Comparison of ENCODE assay signal across 11 cellular contexts in the genomic region with DNA sequence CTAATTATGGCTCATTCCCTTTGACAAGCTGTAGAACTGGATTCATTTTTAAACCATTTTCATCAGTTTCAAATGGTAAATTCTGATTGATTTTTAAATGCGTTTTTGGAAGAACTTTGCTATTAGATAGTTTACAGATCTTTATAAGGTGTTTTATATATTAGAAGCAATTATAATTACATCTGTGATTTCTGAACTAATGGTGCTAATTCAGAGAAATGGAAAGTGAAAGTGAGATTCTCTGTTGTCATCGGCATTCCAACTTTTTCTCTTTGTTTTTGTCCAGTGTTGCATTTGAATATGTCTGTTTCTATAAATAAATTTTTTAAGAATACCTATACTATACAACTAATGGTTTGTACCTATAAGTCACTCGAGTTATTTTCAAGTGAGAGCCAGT.
A peak's percentile ranks its signal among the peaks of the same experiment; 100 is the strongest.
DNase-seq lines count a peak whose midpoint lies in the region; ATAC-seq, FAIRE-seq and TF ChIP-seq lines count a peak whose summit lies in the region.
"Had no signal": no experiment of that assay in that cellular context is flagged by ENCODE, and none has a peak within 500 bp of the region (broad histone marks: within the 10 kb centered on the region; RNA-seq: fewer than 3 reads in every experiment).

No MANE protein-coding gene starts in this region.

- H3K4me2 ChIP-seq in endothelial cell of umbilical vein (ENCODE audit: insufficient read depth, low read length), result peak overlapping the region; percentile 100
- H3K4me2 ChIP-seq in parathyroid adenoma (ENCODE audit: low read length), result peak overlapping the region; percentile 49

- peak overlapping the region; percentile 83 for H3K4me3 Mint-ChIP-seq in CD4-positive, alpha-beta T cell

- H3K4me1 ChIP-seq in endothelial cell of umbilical vein (ENCODE audit: control insufficient read depth, extremely low read depth, insufficient read depth, low read length) (peaks cover 8% of the 10 kb centered on the region), parathyroid adenoma (peaks cover 8% of the 10 kb centered on the region)

- no peak for TF ChIP-seq CTCF in CD4-positive, alpha-beta T cell (IDR thresholded peaks at IDR 0.05)
- TF ChIP-seq CTCF in endothelial cell of umbilical vein (IDR thresholded peaks at IDR 0.05; ENCODE audit: extremely low read depth in 1 of 2, insufficient read depth in 1 of 2, low read depth in 1 of 2, low read length in 2 of 2), result no peak
- TF ChIP-seq CTCF in parathyroid adenoma (IDR thresholded peaks at IDR 0.05), result no peak

- no peak for TF ChIP-seq POLR2A in endothelial cell of umbilical vein (IDR thresholded peaks at IDR 0.05; ENCODE audit: low read depth, low read length)

- FAIRE-seq in endothelial cell of umbilical vein (lab: Jason Lieb, UNC), result no peak
- FAIRE-seq: G401.6 had no signal

- POLR2A ChIA-PET in CD4-positive, alpha-beta T cell (lab: Charles Lee), result interaction anchor here (0.6 to 2.1 kb wide), 7 partner anchors 9 to 205 kb away, joined by 3 to 9 read pairs (median 4); partner anchors contain the start of gene PXYLP1
- POLR2A ChIA-PET in endothelial cell of umbilical vein (lab: Charles Lee), result no interaction called here

- H2AFZ ChIP-seq in endothelial cell of umbilical vein (ENCODE audit: low read depth, low read length) (peak overlapping the region; percentile 36), parathyroid adenoma (peak overlapping the region; percentile 24)

- no peaks in the 10 kb centered on the region for H3K9me3 Mint-ChIP-seq in CD4-positive, alpha-beta T cell

- dilution Hi-C loops in endothelial cell of umbilical vein (cut with MboI; ENCODE audit: extremely low pct_ligation_motif_present, low sequenced_read_pairs), result no loop called here

- CTCF ChIA-PET in CD4-positive, alpha-beta T cell (lab: Charles Lee), result interaction anchor here (0.7 to 1.2 kb wide), 3 partner anchors 9 to 63 kb away, joined by 3 to 5 read pairs (median 4); partner anchors contain the start of gene PXYLP1
- CTCF ChIA-PET in endothelial cell of umbilical vein (lab: Charles Lee), result interaction anchor here (1.0 to 1.8 kb wide), 8 partner anchors 9 to 161 kb away, joined by 3 to 9 read pairs (median 4); partner anchors contain the start of gene PXYLP1

- peak overlapping the region; percentile 18 to 85 (median 77) for H3K4me3 ChIP-seq in endothelial cell of umbilical vein (replicated peaks in 1 of 3; ENCODE audit: insufficient read depth in 1 of 3, low read depth in 1 of 3, low read length in 3 of 3)
- peak overlapping the region; percentile 47 for H3K4me3 ChIP-seq in parathyroid adenoma (ENCODE audit: low read depth, low read length)

- peak overlapping the region; percentile 80 for H3K9ac ChIP-seq in endothelial cell of umbilical vein (replicated peaks; ENCODE audit: extremely low read depth, insufficient read depth, low read length)
- no peak overlapping the region for H3K9ac ChIP-seq in parathyroid adenoma

- peaks cover 57% of the 10 kb centered on the region for H3K36me3 Mint-ChIP-seq in CD4-positive, alpha-beta T cell (ENCODE audit: low read depth)

- no peaks in the 10 kb centered on the region for H3K9me1 ChIP-seq in endothelial cell of umbilical vein (replicated peaks; ENCODE audit: control insufficient read depth, extremely low read depth, insufficient read depth, low read length)

- peaks cover 33% of the 10 kb centered on the region for H3K4me1 Mint-ChIP-seq in CD4-positive, alpha-beta T cell (ENCODE audit: low read depth)

- no TSS peak for BruUV-seq in endothelial cell of umbilical vein (replicated peaks; lab: Mats Ljungman, UMichigan)

- H3K79me2 ChIP-seq in endothelial cell of umbilical vein (ENCODE audit: control insufficient read depth, insufficient read depth, low read length) (no peaks in the 10 kb centered on the region), parathyroid adenoma (no peaks in the 10 kb centered on the region)

- H3K27me3 Mint-ChIP-seq in CD4-positive, alpha-beta T cell, result no peaks in the 10 kb centered on the region

- H3K36me3 ChIP-seq in endothelial cell of umbilical vein (ENCODE audit: control insufficient read depth in 2 of 2, extremely low read depth in 1 of 2, insufficient read depth in 2 of 2, low read length in 2 of 2) (no peaks in the 10 kb centered on the region), parathyroid adenoma (ENCODE audit: control insufficient read depth, insufficient read depth, low read length) (no peaks in the 10 kb centered on the region)

- H3K27ac ChIP-seq in CD4-positive, alpha-beta T cell (ENCODE audit: low read depth, low read length), result no peak overlapping the region
- H3K27ac ChIP-seq in endothelial cell of umbilical vein (ENCODE audit: insufficient read depth, low read depth, low read length) (peak overlapping the region; percentile 65), parathyroid adenoma (peak overlapping the region; percentile 5)

- no peaks in the 10 kb centered on the region for H3K27me3 ChIP-seq in CD4-positive, alpha-beta T cell (ENCODE audit: control insufficient read depth, insufficient read depth, low read length)
- H3K27me3 ChIP-seq in endothelial cell of umbilical vein (ENCODE audit: control insufficient read depth in 2 of 2, insufficient read depth in 2 of 2, low read length in 2 of 2) (no peaks in the 10 kb centered on the region), parathyroid adenoma (ENCODE audit: control insufficient read depth, insufficient read depth, low read length) (no peaks in the 10 kb centered on the region)

- no peak for ATAC-seq in CD4-positive, alpha-beta T cell (ENCODE audit: poor library complexity)
- no peak for ATAC-seq in HG02870 (IDR thresholded peaks at IDR 0.05; ENCODE audit: unreplicated experiment)

- no peaks in the 10 kb centered on the region for H4K20me1 ChIP-seq in endothelial cell of umbilical vein (replicated peaks; ENCODE audit: control insufficient read depth, extremely low read depth, insufficient read depth, low read length)

- peak overlapping the region; percentile 90 for H3K27ac Mint-ChIP-seq in CD4-positive, alpha-beta T cell

- intact Hi-C loops in CD4-positive, alpha-beta T cell (cut with DNase I, micrococcal nuclease), result no loop called here
- intact Hi-C loops in endothelial cell of umbilical vein (cut with micrococcal nuclease), result no loop called here

- H3K9me3 ChIP-seq in CD4-positive, alpha-beta T cell (ENCODE audit: control insufficient read depth, low read length), result no peaks in the 10 kb centered on the region
- H3K9me3 ChIP-seq in endothelial cell of umbilical vein (replicated peaks; ENCODE audit: control insufficient read depth, insufficient read depth, low read length), result no peaks in the 10 kb centered on the region
- no peaks in the 10 kb centered on the region for H3K9me3 ChIP-seq in parathyroid adenoma (ENCODE audit: control insufficient read depth, low read length)

- no peak for DNase-seq in CD4-positive, alpha-beta T cell
- DNase-seq in OCI-M1 (lab: John Stamatoyannopoulos, UW), result peak; percentile 71
- peak; percentile 62 for DNase-seq in endothelial cell of umbilical vein (ENCODE audit: low read depth, low spot score)
- no peak for DNase-seq in NCI-H1417 treated with DMSO at 0.1 percent for 48 hours (lab: John Stamatoyannopoulos, UW)
- no peak for DNase-seq in ecto neural progenitor cell (ENCODE audit: low spot score)
- no peak for DNase-seq in NCI-H2107 treated with DMSO at 0.1 percent for 48 hours (lab: John Stamatoyannopoulos, UW; ENCODE audit: unreplicated experiment)
- DNase-seq: foreskin melanocyte; NK-92 treated with Interleukin-12 subunit alpha and Interleukin-12 subunit beta, amount 100 ng/mL, for 24 hours had no signal

TF ChIP-seq in endothelial cell of umbilical vein, 7 proteins besides CTCF, POLR2A, EP300 and RAD21:
- TF ChIP-seq, protein P1, sequence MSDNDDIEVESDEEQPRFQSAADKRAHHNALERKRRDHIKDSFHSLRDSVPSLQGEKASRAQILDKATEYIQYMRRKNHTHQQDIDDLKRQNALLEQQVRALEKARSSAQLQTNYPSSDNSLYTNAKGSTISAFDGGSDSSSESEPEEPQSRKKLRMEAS (IDR thresholded peaks at IDR 0.05; ENCODE audit: insufficient read depth, insufficient read length), result no peak
- TF ChIP-seq FOS (IDR thresholded peaks at IDR 0.05; ENCODE audit: borderline replicate concordance, insufficient read depth, low read length) (no peak), POLR2AphosphoS5 (IDR thresholded peaks at IDR 0.05; ENCODE audit: insufficient read depth, low read depth, low read length) (no peak), GATA2 (IDR thresholded peaks at IDR 0.05; ENCODE audit: insufficient read depth, insufficient read length, low read depth, low read length) (no peak)

Comparison
In these comparisons a context has a peak if more than half of its experiments do, and no peak if none do; other contexts are left out.
1. DNase-seq: peak in OCI-M1 (single experiment) and endothelial cell of umbilical vein (single experiment); none in CD4-positive, alpha-beta T cell (0 of 10), NCI-H1417 treated with DMSO at 0.1 percent for 48 hours (single experiment), ecto neural progenitor cell (single experiment) and NCI-H2107 treated with DMSO at 0.1 percent for 48 hours (single experiment).